ENCODE assay signal across 1 cellular context in genomic region chr5:124602925-124603650, GRCh38.
TF ChIP-seq lines count a peak whose summit lies in the region.

No MANE protein-coding gene starts in this region.

TF ChIP-seq in IMR-90, 13 proteins besides CTCF, POLR2A, EP300 and RAD21 (continued from another document):
- peak; percentile 90 for TF ChIP-seq CEBPB (IDR thresholded peaks at IDR 0.05; ENCODE audit: low read depth, low read length)
